8 cellular contexts compared by ENCODE assay signal in genomic region chr1:183956559-183957188, GRCh38.
DNase-seq lines count a peak whose midpoint lies in the region; ATAC-seq, FAIRE-seq and TF ChIP-seq lines count a peak whose summit lies in the region.

No MANE protein-coding gene starts in this region.

- TF ChIP-seq EP300 in stomach (IDR thresholded peaks at IDR 0.05), result no peak

- no peaks in the 10 kb centered on the region for H4K20me1 ChIP-seq in astrocyte (ENCODE audit: insufficient read depth, low read length)

- H3K4me3 Mint-ChIP-seq in astrocyte (ENCODE audit: unreplicated experiment), result no peak overlapping the region

- no peak overlapping the region for H2AFZ ChIP-seq in astrocyte (ENCODE audit: low read depth, low read length)

- peak overlapping the region; percentile 2 for H3K27ac ChIP-seq in astrocyte (ENCODE audit: low read depth, low read length)
- peak overlapping the region; percentile 25 for H3K27ac ChIP-seq in lower lobe of right lung
- peak overlapping the region in 4 of 5 donors; percentile 13 to 57 (median 50) for H3K27ac ChIP-seq in stomach

- H3K27ac Mint-ChIP-seq in astrocyte (ENCODE audit: unreplicated experiment), result no peak overlapping the region

- peak; percentile 96 for FAIRE-seq in astrocyte (lab: Jason Lieb, UNC)

- H3K27me3 ChIP-seq in astrocyte (ENCODE audit: insufficient read depth, low read length), result no peaks in the 10 kb centered on the region
- no peaks in the 10 kb centered on the region for H3K27me3 ChIP-seq in lower lobe of right lung (ENCODE audit: low read depth)
- no peaks in the 10 kb centered on the region for H3K27me3 ChIP-seq in stomach

- H3K9me3 Mint-ChIP-seq in astrocyte (ENCODE audit: unreplicated experiment), result no peaks in the 10 kb centered on the region

- peaks cover 10% of the 10 kb centered on the region for H3K4me1 ChIP-seq in astrocyte (ENCODE audit: insufficient read depth, low read length)
- peaks cover 17% of the 10 kb centered on the region for H3K4me1 ChIP-seq in lower lobe of right lung
- peaks cover 4 to 28% (median 7%) of the 10 kb centered on the region in 4 donors for H3K4me1 ChIP-seq in stomach

- H3K4me3 ChIP-seq in AG10803 (ENCODE audit: low read length), result no peak overlapping the region
- no peak overlapping the region for H3K4me3 ChIP-seq in astrocyte (ENCODE audit: insufficient read depth, low read depth, low read length)
- no peak overlapping the region for H3K4me3 ChIP-seq in lower lobe of right lung
- H3K4me3 ChIP-seq in stomach, result no peak overlapping the region

- peaks cover 4% of the 10 kb centered on the region for H3K36me3 Mint-ChIP-seq in astrocyte (ENCODE audit: low read depth, unreplicated experiment)

- H3K4me2 ChIP-seq in astrocyte (ENCODE audit: low read length), result peak overlapping the region; percentile 45

- intact Hi-C loops in lower lobe of right lung (cut with DNase I) (no loop called here), stomach (cut with DNase I; ENCODE audit: low total_unique reads) (no loop called here)

- no peaks in the 10 kb centered on the region for H3K27me3 Mint-ChIP-seq in astrocyte (ENCODE audit: low read depth, unreplicated experiment)

- H3K9me3 ChIP-seq in astrocyte (ENCODE audit: insufficient read depth, low read depth, low read length) (no peaks in the 10 kb centered on the region), lower lobe of right lung (no peaks in the 10 kb centered on the region), stomach (no peaks in the 10 kb centered on the region)

- ATAC-seq in HG03342 (IDR thresholded peaks at IDR 0.05; ENCODE audit: unreplicated experiment), result peak; percentile 99
- peak; percentile 91 to 94 for ATAC-seq in lower lobe of right lung

- H3K4me1 Mint-ChIP-seq in astrocyte (ENCODE audit: low read depth, unreplicated experiment), result peaks cover 2% of the 10 kb centered on the region

- 57 to 77% (median 69%) methylated on average over 2 of the region's 2 CpGs for WGBS in stomach, 5 donors

- no peaks in the 10 kb centered on the region for H3K79me2 ChIP-seq in astrocyte (ENCODE audit: insufficient read depth, low read length)

- no peak overlapping the region for H3K9ac ChIP-seq in astrocyte (ENCODE audit: low read length)

- DNase-seq in AG10803 (ENCODE audit: low read depth) (peak; percentile 91), GM19240 (ENCODE audit: insufficient read length, low spot score) (peak; percentile 55), T follicular helper cell (ENCODE audit: low read depth) (peak; percentile 31), astrocyte (ENCODE audit: low read depth) (peak; percentile 85), lower lobe of right lung (no peak), stomach (no peak), NCI-H69 (lab: John Stamatoyannopoulos, UW) (no peak)

- peak; percentile 55 for TF ChIP-seq CTCF in AG10803 (conservative IDR thresholded peaks at IDR 0.05; ENCODE audit: low read length)
- TF ChIP-seq CTCF in astrocyte (IDR thresholded peaks at IDR 0.05; ENCODE audit: insufficient read depth, low read depth, low read length), result peak; percentile 24
- TF ChIP-seq CTCF in lower lobe of right lung (IDR thresholded peaks at IDR 0.05), result peak; percentile 20
- no peak for TF ChIP-seq CTCF in stomach (IDR thresholded peaks at IDR 0.05)

- H3K36me3 ChIP-seq in astrocyte (ENCODE audit: insufficient read depth, low read length) (no peaks in the 10 kb centered on the region), lower lobe of right lung (no peaks in the 10 kb centered on the region), stomach (no peaks in the 10 kb centered on the region)

- no peak for TF ChIP-seq POLR2A in stomach (IDR thresholded peaks at IDR 0.05)

Comparison
In these comparisons a context has a peak if more than half of its experiments do, and no peak if none do; other contexts are left out.
1. DNase-seq: peak in AG10803 (single experiment), GM19240 (single experiment), T follicular helper cell (single experiment) and astrocyte (single experiment); none in lower lobe of right lung (single experiment), stomach (single experiment) and NCI-H69 (single experiment).
2. CTCF ChIP-seq: peak in AG10803 (single experiment), astrocyte (single experiment) and lower lobe of right lung (single experiment); none in stomach (0 of 7).
3. Peak in every context shown above with its lines, with median percentiles within 50 percentile points of each other: H3K27ac ChIP-seq.